Comparison of ENCODE assay signal across 1 cellular context in the genomic region with DNA sequence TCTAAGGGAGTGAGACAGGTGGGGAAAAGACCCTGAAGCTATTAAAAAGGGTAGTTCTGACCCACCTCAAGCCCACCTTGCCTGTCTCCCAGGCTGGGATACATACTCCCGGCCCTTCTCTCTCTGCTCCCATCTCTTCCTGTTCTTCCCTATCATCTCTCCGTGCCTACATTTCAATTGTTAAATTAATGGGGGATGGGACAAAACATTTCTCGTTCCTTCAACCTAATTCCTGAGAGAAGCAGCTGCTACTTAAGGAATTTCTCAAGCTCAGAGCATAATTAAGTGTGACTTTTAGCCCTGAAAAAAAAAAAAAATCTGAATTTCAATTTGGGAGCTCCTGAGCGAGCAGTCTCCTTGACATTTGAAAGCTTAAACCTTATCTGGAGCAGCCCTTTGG.
TF ChIP-seq lines count a peak whose summit lies in the region.

No MANE protein-coding gene starts in this region.

TF ChIP-seq in GM12878, 131 proteins besides CTCF, POLR2A, EP300 and RAD21:
- no peak for TF ChIP-seq NFXL1 (IDR thresholded peaks at IDR 0.05; ENCODE audit: borderline replicate concordance)
- TF ChIP-seq, protein P1, sequence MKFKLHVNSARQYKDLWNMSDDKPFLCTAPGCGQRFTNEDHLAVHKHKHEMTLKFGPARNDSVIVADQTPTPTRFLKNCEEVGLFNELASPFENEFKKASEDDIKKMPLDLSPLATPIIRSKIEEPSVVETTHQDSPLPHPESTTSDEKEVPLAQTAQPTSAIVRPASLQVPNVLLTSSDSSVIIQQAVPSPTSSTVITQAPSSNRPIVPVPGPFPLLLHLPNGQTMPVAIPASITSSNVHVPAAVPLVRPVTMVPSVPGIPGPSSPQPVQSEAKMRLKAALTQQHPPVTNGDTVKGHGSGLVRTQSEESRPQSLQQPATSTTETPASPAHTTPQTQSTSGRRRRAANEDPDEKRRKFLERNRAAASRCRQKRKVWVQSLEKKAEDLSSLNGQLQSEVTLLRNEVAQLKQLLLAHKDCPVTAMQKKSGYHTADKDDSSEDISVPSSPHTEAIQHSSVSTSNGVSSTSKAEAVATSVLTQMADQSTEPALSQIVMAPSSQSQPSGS (IDR thresholded peaks at IDR 0.05; ENCODE audit: low read length): peak; percentile 8; the same call in 1 of the 2 replicates
- no peak for TF ChIP-seq ZNF207 (IDR thresholded peaks at IDR 0.05; ENCODE audit: borderline replicate concordance)
- TF ChIP-seq MYC (IDR thresholded peaks at IDR 0.05; ENCODE audit: insufficient read depth, insufficient read length, insufficient replicate concordance, low read length, severe bottlenecking): no peak
- TF ChIP-seq SP1 (IDR thresholded peaks at IDR 0.05; ENCODE audit: low read depth, low read length): no peak
- TF ChIP-seq TBL1XR1 (IDR thresholded peaks at IDR 0.05; ENCODE audit: low read depth, low read length): no peak
- no peak for TF ChIP-seq KLF5 (IDR thresholded peaks at IDR 0.05; ENCODE audit: partially characterized antibody)
